In the genomic region with DNA sequence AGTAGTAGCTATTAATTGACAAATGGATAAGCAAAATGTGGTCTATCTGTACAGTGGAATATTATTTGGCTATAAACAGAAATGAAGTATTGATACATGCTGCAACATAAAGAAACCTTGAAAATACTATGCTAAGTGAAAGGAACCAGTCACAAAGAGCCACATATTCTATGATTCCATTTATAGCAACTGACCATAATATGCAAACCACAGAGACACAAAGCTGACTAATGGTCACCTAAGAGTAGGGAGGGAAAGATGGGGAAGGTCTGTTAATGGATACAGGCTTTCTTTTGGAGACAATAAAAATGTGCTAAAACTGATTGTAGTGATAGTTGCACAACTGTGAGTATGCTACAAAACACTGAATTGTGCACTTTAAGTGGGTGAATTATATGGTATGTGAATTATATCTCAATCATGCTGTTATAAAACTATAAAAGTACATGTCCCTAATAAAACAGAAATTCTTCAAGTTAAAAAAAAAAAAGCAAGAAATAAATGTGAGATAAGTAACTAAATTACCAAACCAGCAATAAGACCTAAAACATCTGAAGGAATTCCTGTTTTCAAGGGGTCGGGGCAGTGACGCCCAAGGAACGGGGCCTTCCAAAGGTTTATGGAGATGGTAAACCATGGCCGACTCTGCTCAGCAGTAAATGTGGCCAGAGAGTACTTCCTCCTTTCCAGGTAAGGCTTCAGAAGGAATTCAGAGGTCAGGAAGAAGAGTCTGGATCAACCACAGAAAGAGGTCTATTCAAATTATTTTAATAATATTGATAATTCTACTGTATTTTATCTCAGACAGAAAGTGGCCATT, we compare ENCODE assay signal across 1 cellular context.
TF ChIP-seq lines count a peak whose summit lies in the region.

No MANE protein-coding gene starts in this region.

TF ChIP-seq in SK-N-SH treated with all-trans-retinoic acid at 6 μM for 48 hours, 23 proteins besides CTCF, POLR2A, EP300 and RAD21 (continued from another document):
- TF ChIP-seq ZFP3 (CRISPR knock-in tag; IDR thresholded peaks at IDR 0.05): no peak
- no peak for TF ChIP-seq OSR1 (CRISPR knock-in tag; IDR thresholded peaks at IDR 0.05)
- no peak for TF ChIP-seq SNAI2 (CRISPR knock-in tag; IDR thresholded peaks at IDR 0.05)
- no peak for TF ChIP-seq CSDC2 (CRISPR knock-in tag; IDR thresholded peaks at IDR 0.05)
- no peak for TF ChIP-seq GLIS3 (CRISPR knock-in tag; IDR thresholded peaks at IDR 0.05)
- TF ChIP-seq BACH2 (CRISPR knock-in tag; IDR thresholded peaks at IDR 0.05; ENCODE audit: borderline replicate concordance): no peak
- TF ChIP-seq TCF4 (CRISPR knock-in tag; IDR thresholded peaks at IDR 0.05; ENCODE audit: borderline replicate concordance): no peak
